Comparison of ENCODE assay signal across 20 cellular contexts in the genomic region with DNA sequence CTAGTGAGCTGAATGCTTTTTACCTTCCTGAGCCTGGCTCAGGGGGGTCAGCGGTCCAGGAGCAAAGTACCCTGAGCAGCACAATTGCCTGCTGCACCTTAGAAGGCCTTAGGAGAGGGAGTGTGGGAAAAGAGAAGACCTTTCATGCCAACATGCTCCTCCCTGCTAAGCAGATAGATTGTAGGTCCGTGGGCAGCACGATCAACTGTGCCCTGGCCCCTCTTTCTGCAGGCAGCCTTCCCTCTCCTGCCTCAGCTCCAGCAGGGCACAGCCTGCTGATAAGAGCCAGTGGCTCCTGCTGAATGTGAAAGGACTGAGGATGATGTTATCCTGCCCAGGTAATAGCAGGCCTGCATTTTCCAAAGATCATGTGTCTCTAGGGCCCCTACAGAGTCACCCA. TPM values are rescaled to one million over a fixed set of nuclear protein-coding genes. Genes with fewer than 3 reads are reported as not detected.
DNase-seq lines count a peak whose midpoint lies in the region; ATAC-seq and TF ChIP-seq lines count a peak whose summit lies in the region.
"Had no signal": no experiment of that assay in that cellular context is flagged by ENCODE, and none has a peak within 500 bp of the region (broad histone marks: within the 10 kb centered on the region; RNA-seq: fewer than 3 reads in every experiment).

No MANE protein-coding gene starts in this region.

- H3K27ac Mint-ChIP-seq in glutamatergic neuron (ENCODE audit: unreplicated experiment): no peak overlapping the region

- no peak for DNase-seq in OCI-LY7 (ENCODE audit: low spot score)
- DNase-seq in glutamatergic neuron: peak; percentile 2
- peak; percentile 31 for DNase-seq in sciatic nerve (ENCODE audit: low spot score)
- DNase-seq in stimulated activated CD4-positive, alpha-beta T cell treated with anti-CD3 and anti-CD28 coated beads, Interleukin-15, amount 100 ng/mL, for 24 hours: no peak
- DNase-seq: DMS153, GM23248, KG1, NCI-H1092 treated with DMSO at 0.1 percent for 48 hours, NCI-H187, NCI-H748 treated with DMSO at 0.1 percent for 48 hours, SHP77 had no signal

- no peaks in the 10 kb centered on the region for H3K9me2 ChIP-seq in OCI-LY7 (ENCODE audit: insufficient read depth, low read length)

- H3K36me3 ChIP-seq in BLaER1: no peaks in the 10 kb centered on the region
- H3K36me3 ChIP-seq in OCI-LY7 (ENCODE audit: insufficient read depth, low read length): no peaks in the 10 kb centered on the region; the same call in 1 of the 2 replicates
- H3K36me3 ChIP-seq: Peyer's patch had no signal

- H2AFZ ChIP-seq in OCI-LY7 (ENCODE audit: low read length): no peak overlapping the region
- H2AFZ ChIP-seq: GM23248 had no signal

- TF ChIP-seq CTCF in OCI-LY7 (conservative IDR thresholded peaks at IDR 0.05; ENCODE audit: low read length) (no peak), glutamatergic neuron (IDR thresholded peaks at IDR 0.05; ENCODE audit: partially characterized antibody, unreplicated experiment) (no peak)

- peaks cover 58% of the 10 kb centered on the region; the same call in 1 of the 2 replicates for H3K79me2 ChIP-seq in OCI-LY7 (ENCODE audit: insufficient read depth, low read depth, low read length)

- H3K27me3 ChIP-seq in BLaER1: no peaks in the 10 kb centered on the region
- H3K27me3 ChIP-seq: MG63 had no signal

- peaks cover 10% of the 10 kb centered on the region for H3K27me3 Mint-ChIP-seq in glutamatergic neuron (ENCODE audit: unreplicated experiment)

- POLR2A ChIA-PET in OCI-LY7 (lab: Charles Lee): interaction anchor here (1.2 to 1.3 kb wide), 3 partner anchors 9 to 45 kb away, joined by 3 to 4 read pairs (median 4); no protein-coding TSS in a partner anchor

- intact Hi-C loops in OCI-LY7 (cut with micrococcal nuclease; ENCODE audit: unreplicated experiment) (no loop called here), sciatic nerve (cut with DNase I) (no loop called here)

- peaks cover 4% of the 10 kb centered on the region for H3K9me3 Mint-ChIP-seq in glutamatergic neuron (ENCODE audit: unreplicated experiment)

- H3K9ac ChIP-seq in BLaER1: peak overlapping the region; percentile 44; the same call in 1 of the 2 replicates
- H3K9ac ChIP-seq: GM23248 had no signal

- CTCF ChIA-PET in OCI-LY7 (lab: Charles Lee; ENCODE audit: unreplicated experiment): interaction anchor here (0.6 kb wide), 1 partner anchor 38 kb away, joined by 4 read pairs; no protein-coding TSS in a partner anchor

- H3K4me3 ChIP-seq in BLaER1 (no peak overlapping the region), OCI-LY7 (ENCODE audit: low read depth, low read length, poor library complexity, severe bottlenecking) (no peak overlapping the region)
- H3K4me3 ChIP-seq: GM12878, GM23248, MG63, Peyer's patch had no signal

- ATAC-seq in sciatic nerve (no peak), HG02981 (IDR thresholded peaks at IDR 0.05; ENCODE audit: unreplicated experiment) (no peak), GM19397 (IDR thresholded peaks at IDR 0.05; ENCODE audit: unreplicated experiment) (no peak), GM19463 (IDR thresholded peaks at IDR 0.05; ENCODE audit: unreplicated experiment) (no peak)
- ATAC-seq: GM12878 had no signal

- H3K4me1 Mint-ChIP-seq in glutamatergic neuron (ENCODE audit: low read depth, unreplicated experiment): peaks cover 11% of the 10 kb centered on the region

- H3K9me3 ChIP-seq in BLaER1 (no peaks in the 10 kb centered on the region), OCI-LY7 (ENCODE audit: low read length) (no peaks in the 10 kb centered on the region)
- H3K9me3 ChIP-seq: MG63, Peyer's patch had no signal

- H3K4me1 ChIP-seq in BLaER1: peaks cover 85% of the 10 kb centered on the region
- peaks cover 86% of the 10 kb centered on the region for H3K4me1 ChIP-seq in OCI-LY7 (ENCODE audit: insufficient read depth, low read length, poor library complexity, severe bottlenecking)

- BruUV-seq in OCI-LY7 (replicated peaks; lab: Mats Ljungman, UMichigan): no TSS peak

- no peak overlapping the region for H3K4me3 Mint-ChIP-seq in glutamatergic neuron (ENCODE audit: unreplicated experiment)

- H3K27ac ChIP-seq in BLaER1: peak overlapping the region; percentile 68
- peak overlapping the region; percentile 72 for H3K27ac ChIP-seq in OCI-LY7 (ENCODE audit: low read depth, low read length, poor library complexity, severe bottlenecking)
- H3K27ac ChIP-seq: C4-2B, GM23248, HL-60, Peyer's patch had no signal

- no peaks in the 10 kb centered on the region for H3K36me3 Mint-ChIP-seq in glutamatergic neuron (ENCODE audit: unreplicated experiment)

- H3K4me2 ChIP-seq in BLaER1 (peak overlapping the region; percentile 92), OCI-LY7 (ENCODE audit: low read length) (peak overlapping the region; percentile 85)

- H4K20me1 ChIP-seq in BLaER1 (peaks cover 40% of the 10 kb centered on the region; the same call in 1 of the 2 replicates), OCI-LY7 (ENCODE audit: insufficient read depth, low read length) (no peaks in the 10 kb centered on the region)

RNA-seq across cellular contexts. Expression of gene CORO2B, which starts 4.1 kb away (rescaled TPM):
- 11.3 and 12.5 TPM in 2 replicates for total RNA-seq in OCI-LY7 (2014; rRNA removed; shearing (Covaris generic))
- 7.4 and 10.5 TPM in 2 replicates for total RNA-seq in OCI-LY7 (2022)
- total RNA-seq in glutamatergic neuron (ENCODE audit: unreplicated experiment): 16.3 TPM
- 10.2 TPM for total RNA-seq in sciatic nerve

Comparison
In these comparisons a context has a peak if more than half of its experiments do, and no peak if none do; other contexts are left out.
1. DNase-seq: peak in glutamatergic neuron (single experiment) and sciatic nerve (single experiment); none in OCI-LY7 (single experiment) and stimulated activated CD4-positive, alpha-beta T cell treated with anti-CD3 and anti-CD28 coated beads, Interleukin-15, amount 100 ng/mL, for 24 hours (single experiment).